Comparison of ENCODE assay signal across 33 cellular contexts in the genomic region with DNA sequence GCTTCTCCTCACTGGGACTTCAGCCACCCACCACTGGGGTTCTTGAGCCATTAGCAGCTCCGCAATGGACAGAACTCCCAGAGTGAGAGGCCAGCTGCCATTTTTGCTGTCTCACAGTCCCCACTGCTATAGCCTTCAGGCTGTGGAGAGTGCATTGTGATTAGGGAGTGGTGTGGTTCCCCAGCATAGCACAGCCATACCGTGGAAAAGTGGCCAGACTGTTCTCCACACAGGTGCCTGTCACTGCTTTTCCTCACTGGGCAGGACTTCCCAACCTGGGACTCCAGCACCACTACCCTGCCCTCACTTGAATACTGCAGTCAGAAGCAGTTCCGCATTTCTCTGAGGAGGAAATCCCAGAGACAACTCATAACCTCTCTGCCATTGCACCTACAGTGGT.
"Had no signal": no experiment of that assay in that cellular context is flagged by ENCODE, and none has a peak within 500 bp of the region (broad histone marks: within the 10 kb centered on the region; RNA-seq: fewer than 3 reads in every experiment).

No MANE protein-coding gene starts in this region.

- H3K36me3 Mint-ChIP-seq: activated CD4-positive, alpha-beta memory T cell treated with anti-CD3 and anti-CD28 coated beads for 36 hours; activated naive CD4-positive, alpha-beta T cell treated with anti-CD3 and anti-CD28 coated beads, Interleukin-2, amount 10 ng/mL, durations not matched to agents 7 days and 5 days; activated naive CD8-positive, alpha-beta T cell; brain had no signal

- H3K4me3 Mint-ChIP-seq: activated B cell treated with CpG ODN at 0.5 μM for 24 hours; activated CD4-positive, alpha-beta memory T cell treated with anti-CD3 and anti-CD28 coated beads for 36 hours; activated naive CD4-positive, alpha-beta T cell treated with anti-CD3 and anti-CD28 coated beads, Interleukin-2, amount 10 ng/mL, durations not matched to agents 7 days and 5 days; activated naive CD8-positive, alpha-beta T cell; activated naive CD8-positive, alpha-beta T cell treated with anti-CD3 and anti-CD28 coated beads, Interleukin-2, amount 50 U/mL, for 24 hours; brain; T-helper 1 cell treated with Interleukin-12 subunit alpha and Interleukin-12 subunit beta and Interleukin-4 antibody, amounts not matched to agents 30 μg/mL and 1 μg/mL, for 36 hours; T-helper 2 cell treated with Interferon-gamma antibody and Interleukin-4, amounts not matched to agents 5 μg/mL and 100 μg/mL, for 36 hours had no signal

- H3K27ac ChIP-seq: cardiac muscle cell, Peyer's patch, SJSA1, VCaP had no signal

- H3K36me3 ChIP-seq: cardiac muscle cell, Peyer's patch, SJSA1 had no signal

- H3K27me3 ChIP-seq: cardiac muscle cell, Peyer's patch, SJSA1 had no signal

- H3K4me1 Mint-ChIP-seq: activated B cell treated with CpG ODN at 0.5 μM for 24 hours; activated naive CD4-positive, alpha-beta T cell treated with anti-CD3 and anti-CD28 coated beads, Interleukin-2, amount 10 ng/mL, durations not matched to agents 7 days and 5 days; activated naive CD8-positive, alpha-beta T cell treated with anti-CD3 and anti-CD28 coated beads, Interleukin-2, amount 50 U/mL, for 24 hours; brain had no signal

- H3K4me2 ChIP-seq: SK-N-SH had no signal

- DNase-seq: activated B cell treated with CpG ODN at 0.5 μM for 24 hours; activated CD4-positive, alpha-beta memory T cell treated with anti-CD3 and anti-CD28 coated beads for 36 hours; activated CD4-positive, alpha-beta T cell treated with anti-CD3 and anti-CD28 coated beads for 4 hours; activated CD4-positive, alpha-beta T cell treated with anti-CD3 and anti-CD28 coated beads, Interleukin-2, amount 50 U/mL, for 1 hour; activated CD4-positive, CD25-positive, alpha-beta regulatory T cell treated with anti-CD3 and anti-CD28 coated beads, Interleukin-2, amount 50 U/mL, for 72 hours; activated CD8-positive, alpha-beta memory T cell treated with anti-CD3 and anti-CD28 coated beads, Interleukin-2, amount 50 U/mL, for 4 hours; activated effector memory CD4-positive, alpha-beta T cell treated with Interleukin-2 at 50 U/mL for 16 hours; activated naive CD4-positive, alpha-beta T cell treated with anti-CD3 and anti-CD28 coated beads, Interleukin-2, amount 10 ng/mL, durations not matched to agents 7 days and 5 days; activated naive CD8-positive, alpha-beta T cell treated with anti-CD3 and anti-CD28 coated beads, Interleukin-2, amount 50 U/mL, for 24 hours; activated T-cell treated with anti-CD3 and anti-CD28 coated beads, Interleukin-2, amount 50 U/mL, for 48 hours; anterior cingulate cortex; Karpas-422; KBM-7; NCI-H1048; NCI-H1105 treated with DMSO at 0.1 percent for 48 hours; NCI-H1436; NCI-H1694; NCI-H1930; NCI-H2081 treated with DMSO at 0.1 percent for 48 hours; NCI-H345; NCI-H524 treated with DMSO at 0.1 percent for 48 hours; PC-3; Peyer's patch; RPMI8226; SHP77 treated with DMSO at 0.1 percent for 48 hours; SK-N-SH had no signal

- H3K9me3 Mint-ChIP-seq: activated B cell treated with CpG ODN at 0.5 μM for 24 hours; activated CD4-positive, alpha-beta memory T cell treated with anti-CD3 and anti-CD28 coated beads for 36 hours; activated naive CD4-positive, alpha-beta T cell treated with anti-CD3 and anti-CD28 coated beads, Interleukin-2, amount 10 ng/mL, durations not matched to agents 7 days and 5 days; activated naive CD8-positive, alpha-beta T cell treated with anti-CD3 and anti-CD28 coated beads, Interleukin-2, amount 50 U/mL, for 24 hours; T-helper 1 cell treated with Interleukin-12 subunit alpha and Interleukin-12 subunit beta and Interleukin-4 antibody, amounts not matched to agents 30 μg/mL and 1 μg/mL, for 36 hours; T-helper 2 cell treated with Interferon-gamma antibody and Interleukin-4, amounts not matched to agents 5 μg/mL and 100 μg/mL, for 36 hours had no signal

- H3K27me3 Mint-ChIP-seq: activated B cell treated with CpG ODN at 0.5 μM for 24 hours; activated CD4-positive, alpha-beta memory T cell treated with anti-CD3 and anti-CD28 coated beads for 36 hours; activated naive CD4-positive, alpha-beta T cell treated with anti-CD3 and anti-CD28 coated beads, Interleukin-2, amount 10 ng/mL, durations not matched to agents 7 days and 5 days; brain had no signal

- ATAC-seq: activated naive CD8-positive, alpha-beta T cell treated with anti-CD3 and anti-CD28 coated beads, Interleukin-2, amount 50 U/mL, for 24 hours; PC-3 had no signal

- H3K4me3 ChIP-seq: cardiac muscle cell, Peyer's patch, SJSA1 had no signal

- H3K4me1 ChIP-seq: Peyer's patch, SJSA1 had no signal

- H3K27ac Mint-ChIP-seq: activated B cell treated with CpG ODN at 0.5 μM for 24 hours; activated CD4-positive, alpha-beta memory T cell treated with anti-CD3 and anti-CD28 coated beads for 36 hours; activated naive CD4-positive, alpha-beta T cell treated with anti-CD3 and anti-CD28 coated beads, Interleukin-2, amount 10 ng/mL, durations not matched to agents 7 days and 5 days; activated naive CD8-positive, alpha-beta T cell; activated naive CD8-positive, alpha-beta T cell treated with anti-CD3 and anti-CD28 coated beads, Interleukin-2, amount 50 U/mL, for 24 hours; brain; T-helper 1 cell treated with Interleukin-12 subunit alpha and Interleukin-12 subunit beta and Interleukin-4 antibody, amounts not matched to agents 30 μg/mL and 1 μg/mL, for 36 hours; T-helper 2 cell treated with Interferon-gamma antibody and Interleukin-4, amounts not matched to agents 5 μg/mL and 100 μg/mL, for 36 hours had no signal

- H3K9ac ChIP-seq: SK-N-SH had no signal

- H3K9me3 ChIP-seq: Peyer's patch, SJSA1, SK-N-SH had no signal
